ENCODE assay signal across 8 cellular contexts in the genomic region with DNA sequence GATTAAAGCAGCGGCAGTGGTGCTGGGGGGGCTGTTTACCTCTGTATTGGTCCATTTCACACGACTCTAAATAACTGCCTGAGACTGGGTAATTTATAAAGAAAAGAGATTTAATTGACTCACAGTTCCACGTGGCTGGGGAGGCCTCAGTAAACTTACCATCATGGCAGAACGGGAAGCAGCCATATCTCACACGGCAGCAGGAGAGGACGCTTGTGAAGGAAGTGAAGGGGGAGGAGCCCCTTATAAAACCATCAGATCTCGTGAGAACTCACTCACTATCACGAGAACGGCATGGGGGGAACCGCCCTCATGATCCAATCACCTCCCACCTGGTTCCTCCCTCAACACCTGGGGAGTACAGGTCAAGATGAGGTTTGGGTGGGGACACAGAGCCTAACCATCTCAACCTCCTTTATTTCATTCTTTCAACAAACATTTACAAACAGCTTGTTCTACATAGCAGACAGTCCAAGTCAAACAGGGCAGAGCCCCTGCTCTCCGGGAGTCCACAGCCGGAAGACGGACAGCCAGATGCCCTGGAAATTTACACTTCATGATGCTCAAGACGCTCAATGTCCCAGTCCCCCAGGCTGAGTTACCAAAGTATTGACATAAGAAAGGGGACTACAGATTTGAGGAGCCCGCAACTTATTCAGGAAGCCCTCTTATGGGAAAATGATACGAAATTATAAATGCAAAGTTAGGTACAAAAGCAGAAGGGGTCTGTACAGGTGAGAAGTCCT. TPM values are rescaled to one million over a fixed set of nuclear protein-coding genes. Genes with fewer than 3 reads are reported as not detected.
DNase-seq lines count a peak whose midpoint lies in the region; ATAC-seq and TF ChIP-seq lines count a peak whose summit lies in the region.

No MANE protein-coding gene starts in this region.

- no peaks in the 10 kb centered on the region for H3K27me3 ChIP-seq in SJCRH30
- H3K27me3 ChIP-seq in tibial artery: peaks cover 0 to 36% of the 10 kb centered on the region in 2 donors

- DNase-seq in T-helper 1 cell: no peak
- peak; percentile 21 for DNase-seq in M059J (ENCODE audit: low read depth)
- peak; percentile 48 to 62 for DNase-seq in SJCRH30
- DNase-seq in mucosa of descending colon: peak in 2 of 3 donors; percentile 21 to 27
- DNase-seq in tibial artery: no peak
- DNase-seq in NCI-H345 treated with DMSO at 0.1 percent for 48 hours (lab: John Stamatoyannopoulos, UW; ENCODE audit: unreplicated experiment): no peak

- H3K9me3 ChIP-seq in SJCRH30 (replicated peaks) (no peaks in the 10 kb centered on the region), mucosa of descending colon (no peaks in the 10 kb centered on the region), tibial artery (no peaks in the 10 kb centered on the region)

- no peaks in the 10 kb centered on the region for H3K36me3 ChIP-seq in SJCRH30
- no peaks in the 10 kb centered on the region for H3K36me3 ChIP-seq in mucosa of descending colon (ENCODE audit: low read depth)
- no peaks in the 10 kb centered on the region for H3K36me3 ChIP-seq in tibial artery

- peaks cover 15% of the 10 kb centered on the region for H3K27me3 Mint-ChIP-seq in T-helper 1 cell treated with Interleukin-12 subunit alpha and Interleukin-12 subunit beta and Interleukin-4 antibody, amounts not matched to agents 30 μg/mL and 1 μg/mL, for 36 hours (ENCODE audit: low read depth)

- intact Hi-C loops in mucosa of descending colon (cut with DNase I, micrococcal nuclease) (no loop called here), tibial artery (cut with DNase I; ENCODE audit: low total_unique reads) (no loop called here)

- H3K4me3 Mint-ChIP-seq in T-helper 1 cell treated with Interleukin-12 subunit alpha and Interleukin-12 subunit beta and Interleukin-4 antibody, amounts not matched to agents 30 μg/mL and 1 μg/mL, for 36 hours: peak overlapping the region; percentile 49

- peaks cover 8% of the 10 kb centered on the region for H3K4me1 Mint-ChIP-seq in T-helper 1 cell treated with Interleukin-12 subunit alpha and Interleukin-12 subunit beta and Interleukin-4 antibody, amounts not matched to agents 30 μg/mL and 1 μg/mL, for 36 hours (ENCODE audit: low read depth)

- no peaks in the 10 kb centered on the region for H3K4me1 ChIP-seq in SJCRH30
- H3K4me1 ChIP-seq in mucosa of descending colon (ENCODE audit: low read depth): peaks cover 6% of the 10 kb centered on the region
- H3K4me1 ChIP-seq in tibial artery: no peaks in the 10 kb centered on the region

- H3K4me3 ChIP-seq in SJCRH30 (peak overlapping the region; percentile 54), mucosa of descending colon (no peak overlapping the region), tibial artery (no peak overlapping the region)

- ATAC-seq in mucosa of descending colon: peak; percentile 53
- no peak for ATAC-seq in HG03139 (IDR thresholded peaks at IDR 0.05; ENCODE audit: unreplicated experiment)

- no peaks in the 10 kb centered on the region for H3K9me3 Mint-ChIP-seq in T-helper 1 cell treated with Interleukin-12 subunit alpha and Interleukin-12 subunit beta and Interleukin-4 antibody, amounts not matched to agents 30 μg/mL and 1 μg/mL, for 36 hours

- TF ChIP-seq CTCF in mucosa of descending colon (IDR thresholded peaks at IDR 0.05): no peak
- TF ChIP-seq CTCF in tibial artery (IDR thresholded peaks at IDR 0.05): no peak

- no peak overlapping the region for H3K27ac Mint-ChIP-seq in T-helper 1 cell treated with Interleukin-12 subunit alpha and Interleukin-12 subunit beta and Interleukin-4 antibody, amounts not matched to agents 30 μg/mL and 1 μg/mL, for 36 hours

- H3K36me3 Mint-ChIP-seq in T-helper 1 cell treated with Interleukin-12 subunit alpha and Interleukin-12 subunit beta and Interleukin-4 antibody, amounts not matched to agents 30 μg/mL and 1 μg/mL, for 36 hours (ENCODE audit: low read depth): no peaks in the 10 kb centered on the region

- H3K27ac ChIP-seq in SJCRH30: no peak overlapping the region
- H3K27ac ChIP-seq in tibial artery: no peak overlapping the region

RNA-seq across cellular contexts. Expression of gene HMGXB4, which starts 26.3 kb away (rescaled TPM):
- 8.3 and 17.6 TPM in 2 replicates for total RNA-seq in M059J (2014; rRNA removed; shearing (Covaris generic))
- total RNA-seq in SJCRH30 (2014; rRNA removed; shearing (Covaris generic)): 36.2 and 43.4 TPM in 2 replicates
- total RNA-seq in mucosa of descending colon: 10 to 100 TPM; 18.1 to 21.7 (median 21.6) TPM

Comparison
In these comparisons a context has a peak if more than half of its experiments do, and no peak if none do; other contexts are left out.
1. DNase-seq: peak in M059J (single experiment), SJCRH30 (2 of 2) and mucosa of descending colon (2 of 3); none in T-helper 1 cell (0 of 5), tibial artery (0 of 2) and NCI-H345 treated with DMSO at 0.1 percent for 48 hours (single experiment).